Comparison of ENCODE assay signal across 13 cellular contexts in the genomic region with DNA sequence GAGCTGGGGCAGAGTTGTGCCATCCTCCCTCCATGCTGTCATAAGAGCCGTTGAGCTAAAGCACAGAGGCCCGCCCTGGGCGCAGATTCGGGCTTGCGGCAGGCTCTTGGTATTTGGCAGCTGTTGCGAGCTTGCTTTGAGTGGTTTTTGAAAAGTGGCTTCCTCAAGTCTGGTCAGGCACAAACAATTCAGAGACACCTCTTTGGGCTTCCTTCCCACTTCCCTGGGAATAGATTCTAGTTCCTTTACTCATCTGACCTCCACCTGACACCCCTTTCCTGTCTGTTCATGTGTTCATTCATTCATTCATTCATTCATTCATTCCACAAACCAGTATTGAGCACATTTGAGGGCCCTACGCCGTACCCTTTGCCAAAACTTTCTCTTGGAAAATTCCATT. TPM values are rescaled to one million over a fixed set of nuclear protein-coding genes. Genes with fewer than 3 reads are reported as not detected.
DNase-seq lines count a peak whose midpoint lies in the region; ATAC-seq, FAIRE-seq and TF ChIP-seq lines count a peak whose summit lies in the region.
"Had no signal": no experiment of that assay in that cellular context is flagged by ENCODE, and none has a peak within 500 bp of the region (broad histone marks: within the 10 kb centered on the region; RNA-seq: fewer than 3 reads in every experiment).

No MANE protein-coding gene starts in this region.

- H3K36me3 ChIP-seq in BJ (ENCODE audit: control insufficient read depth, insufficient read depth, low read length) (peaks cover 4% of the 10 kb centered on the region), H1 (ENCODE audit: control insufficient read depth in 2 of 4, insufficient read depth in 4 of 4, low read length in 3 of 4) (no peaks in the 10 kb centered on the region), neural progenitor cell (no peaks in the 10 kb centered on the region)
- H3K36me3 ChIP-seq: pancreas had no signal

- no peaks in the 10 kb centered on the region for H3K36me3 Mint-ChIP-seq in neural progenitor cell
- H3K36me3 Mint-ChIP-seq: activated naive CD4-positive, alpha-beta T cell treated with anti-CD3 and anti-CD28 coated beads, Interleukin-2, amount 50 U/mL, for 24 hours; CD14-positive monocyte had no signal

- CTCF ChIA-PET in BJ (lab: Yijun Ruan, JAX): interaction anchor here (1.1 kb wide), 1 partner anchor 92 kb away, joined by 3 read pairs; no protein-coding TSS in a partner anchor
- CTCF ChIA-PET in H1 (lab: Charles Lee; ENCODE audit: partially characterized antibody): interaction anchor here (1.2 to 2.1 kb wide), 4 partner anchors 10 to 120 kb away, joined by 4 to 7 read pairs (median 6); no protein-coding TSS in a partner anchor

- H3F3A ChIP-seq in neural progenitor cell (ENCODE audit: low read depth): peaks cover 5% of the 10 kb centered on the region

- H2AFZ ChIP-seq in H1 (ENCODE audit: low read length) (no peak overlapping the region), neural progenitor cell (replicated peaks) (no peak overlapping the region)

- H3K4me3 ChIP-seq in BJ (ENCODE audit: low read depth, low read length) (no peak overlapping the region), H1 (ENCODE audit: extremely low read depth in 1 of 4, insufficient read depth in 2 of 4, low read depth in 3 of 4, low read length in 4 of 4) (no peak overlapping the region), neural progenitor cell (no peak overlapping the region)
- H3K4me3 ChIP-seq: pancreas, SJSA1 had no signal

- no peak overlapping the region for H3K56ac ChIP-seq in H1 (replicated peaks; ENCODE audit: insufficient read length, low read depth, low read length)

- 95% methylated on average over 8 of the region's 8 CpGs; no CpG with 5 or more reads in 1 of the 2 experiments for WGBS in H1 (ENCODE audit: extremely low coverage in 1 of 2, insufficient coverage in 1 of 2, insufficient read length in 1 of 2, insufficient replicate concordance in 2 of 2, low coverage in 1 of 2, low lambda C conversion rate in 2 of 2, missing lambda C conversion rate in 1 of 2), 2 experiments

- no peak for TF ChIP-seq EP300 in H1 (IDR thresholded peaks at IDR 0.05; ENCODE audit: borderline replicate concordance in 1 of 2, low read depth in 2 of 2, low read length in 2 of 2)

- H3K9me3 ChIP-seq in H1 (ENCODE audit: insufficient read depth in 2 of 2, low read depth in 1 of 2, low read length in 1 of 2) (no peaks in the 10 kb centered on the region), neural progenitor cell (ENCODE audit: low read depth) (no peaks in the 10 kb centered on the region)
- H3K9me3 ChIP-seq: pancreas, SJSA1 had no signal

- H3K27ac Mint-ChIP-seq in neural progenitor cell: peak overlapping the region; percentile 74
- H3K27ac Mint-ChIP-seq: activated naive CD4-positive, alpha-beta T cell treated with anti-CD3 and anti-CD28 coated beads, Interleukin-2, amount 50 U/mL, for 24 hours had no signal

- no peak for TF ChIP-seq RAD21 in H1 (IDR thresholded peaks at IDR 0.05 in 1 of 2, conservative IDR thresholded peaks at IDR 0.05 in 1 of 2; ENCODE audit: low read depth in 2 of 2, low read length in 2 of 2)

- no peak overlapping the region for H2BK20ac ChIP-seq in H1 (ENCODE audit: low read length)

- no peaks in the 10 kb centered on the region for H3K23me2 ChIP-seq in H1 (ENCODE audit: low read depth, low read length)

- H2BK5ac ChIP-seq in H1 (ENCODE audit: low read depth, low read length): no peak overlapping the region

- H2BK120ac ChIP-seq in H1 (replicated peaks; ENCODE audit: low read depth, low read length): no peak overlapping the region

- no peak overlapping the region for H2BK15ac ChIP-seq in H1 (ENCODE audit: low read length)

- H4K5ac ChIP-seq in H1 (ENCODE audit: insufficient read length, low read depth, low read length): no peak overlapping the region

- no peak overlapping the region for H3K4ac ChIP-seq in H1 (replicated peaks; ENCODE audit: insufficient read length, low read depth, low read length)

- H3K79me1 ChIP-seq in H1 (ENCODE audit: low read depth, low read length): peaks cover 11% of the 10 kb centered on the region

- no peaks in the 10 kb centered on the region for H4K20me1 ChIP-seq in H1 (replicated peaks in 1 of 2; ENCODE audit: control insufficient read depth in 1 of 2, insufficient read depth in 2 of 2, low read length in 2 of 2)
- peaks cover 7% of the 10 kb centered on the region for H4K20me1 ChIP-seq in neural progenitor cell (ENCODE audit: low read depth)

- POLR2A ChIA-PET in BJ (lab: Charles Lee): no interaction called here
- POLR2A ChIA-PET in H1 (lab: Charles Lee; ENCODE audit: partially characterized antibody): no interaction called here

- ATAC-seq in HG02571 (IDR thresholded peaks at IDR 0.05; ENCODE audit: unreplicated experiment) (no peak), HG03342 (IDR thresholded peaks at IDR 0.05; ENCODE audit: unreplicated experiment) (no peak), sciatic nerve (no peak)

- no peak for TF ChIP-seq POLR2A in H1 (IDR thresholded peaks at IDR 0.05; ENCODE audit: control extremely low read depth in 1 of 2, low read depth in 2 of 2, low read length in 2 of 2)

- DNase-seq in BJ (ENCODE audit: low read depth) (peak; percentile 25), M059J (ENCODE audit: low read depth) (peak; percentile 74), H1 (ENCODE audit: low read depth in 1 of 2, low spot score in 2 of 2) (no peak), neural progenitor cell (ENCODE audit: low spot score) (no peak), NCI-H524 treated with DMSO at 0.1 percent for 48 hours (lab: John Stamatoyannopoulos, UW) (no peak), sciatic nerve (ENCODE audit: low spot score) (no peak)
- DNase-seq: activated CD4-positive, alpha-beta T cell treated with anti-CD3 and anti-CD28 coated beads, Interleukin-2, amount 10 ng/mL, durations not matched to agents 7 days and 5 days had no signal

- H3K27me3 ChIP-seq in BJ (ENCODE audit: control insufficient read depth, insufficient read depth, low read length): no peaks in the 10 kb centered on the region
- H3K27me3 ChIP-seq in H1 (replicated peaks in 1 of 4; ENCODE audit: control insufficient read depth in 3 of 4, extremely low read depth in 1 of 4, insufficient read depth in 3 of 4, low read length in 3 of 4): no peaks in the 10 kb centered on the region; a peak in 1 of 7 replicates
- no peaks in the 10 kb centered on the region for H3K27me3 ChIP-seq in neural progenitor cell
- H3K27me3 ChIP-seq: pancreas, SJSA1 had no signal

- H3K23ac ChIP-seq in H1 (ENCODE audit: insufficient read length): no peak overlapping the region

- intact Hi-C loops in sciatic nerve (cut with DNase I): no loop called here

- H3K79me2 ChIP-seq in H1 (ENCODE audit: control insufficient read depth in 1 of 2, insufficient read depth in 2 of 2, low read length in 2 of 2): peaks cover 4 to 8% of the 10 kb centered on the region in 2 experiments; a peak in 3 of 4 replicates
- peaks cover 27% of the 10 kb centered on the region for H3K79me2 ChIP-seq in neural progenitor cell (ENCODE audit: low read depth)

- no peaks in the 10 kb centered on the region for H3K9me3 Mint-ChIP-seq in neural progenitor cell
- H3K9me3 Mint-ChIP-seq: activated CD4-positive, alpha-beta T cell treated with anti-CD3 and anti-CD28 coated beads, Interleukin-2, amount 10 ng/mL, durations not matched to agents 7 days and 5 days; activated naive CD4-positive, alpha-beta T cell treated with anti-CD3 and anti-CD28 coated beads, Interleukin-2, amount 50 U/mL, for 24 hours; CD14-positive monocyte had no signal

- H2BK12ac ChIP-seq in H1 (ENCODE audit: low read depth, low read length): no peak overlapping the region

- H3K18ac ChIP-seq in H1 (ENCODE audit: extremely low read depth, low read length): no peak overlapping the region

- H2AK5ac ChIP-seq in H1 (ENCODE audit: low read depth, low read length): no peak overlapping the region

- H3K27me3 Mint-ChIP-seq in neural progenitor cell (ENCODE audit: insufficient read depth, low read depth): no peaks in the 10 kb centered on the region
- H3K27me3 Mint-ChIP-seq: activated CD4-positive, alpha-beta T cell treated with anti-CD3 and anti-CD28 coated beads, Interleukin-2, amount 10 ng/mL, durations not matched to agents 7 days and 5 days; activated naive CD4-positive, alpha-beta T cell treated with anti-CD3 and anti-CD28 coated beads, Interleukin-2, amount 50 U/mL, for 24 hours had no signal

- H3K4me1 Mint-ChIP-seq in neural progenitor cell: peaks cover 38% of the 10 kb centered on the region
- H3K4me1 Mint-ChIP-seq: activated CD4-positive, alpha-beta T cell treated with anti-CD3 and anti-CD28 coated beads, Interleukin-2, amount 10 ng/mL, durations not matched to agents 7 days and 5 days; activated naive CD4-positive, alpha-beta T cell treated with anti-CD3 and anti-CD28 coated beads, Interleukin-2, amount 50 U/mL, for 24 hours; CD14-positive monocyte had no signal

- no peak overlapping the region for H3K4me3 Mint-ChIP-seq in neural progenitor cell
- H3K4me3 Mint-ChIP-seq: activated CD4-positive, alpha-beta T cell treated with anti-CD3 and anti-CD28 coated beads, Interleukin-2, amount 10 ng/mL, durations not matched to agents 7 days and 5 days; activated naive CD4-positive, alpha-beta T cell treated with anti-CD3 and anti-CD28 coated beads, Interleukin-2, amount 50 U/mL, for 24 hours; CD14-positive monocyte had no signal

- TF ChIP-seq CTCF in BJ (IDR thresholded peaks at IDR 0.05; ENCODE audit: insufficient read depth, low read depth, low read length) (no peak), H1 (IDR thresholded peaks at IDR 0.05; ENCODE audit: control extremely low read depth in 1 of 3, insufficient read depth in 1 of 3, low read depth in 1 of 3, low read length in 3 of 3) (no peak), neural progenitor cell (IDR thresholded peaks at IDR 0.05) (no peak)

- H3K9ac ChIP-seq in H1 (replicated peaks in 1 of 4; ENCODE audit: extremely low read depth in 1 of 4, low read depth in 3 of 4, low read length in 3 of 4) (no peak overlapping the region; a peak in 1 of 7 replicates), neural progenitor cell (no peak overlapping the region)

- H3K4me2 ChIP-seq in H1 (ENCODE audit: insufficient read depth in 1 of 2, low read depth in 2 of 2, low read length in 2 of 2) (no peak overlapping the region), neural progenitor cell (no peak overlapping the region)

- no peak overlapping the region for H4K8ac ChIP-seq in H1 (ENCODE audit: extremely low read depth, insufficient read depth, low read length)

- H3K4me1 ChIP-seq in H1 (replicated peaks in 1 of 4; ENCODE audit: control insufficient read depth in 3 of 4, insufficient read depth in 4 of 4, low read length in 3 of 4) (peaks cover 0 to 5% (median 0%) of the 10 kb centered on the region in 4 experiments; a peak in 1 of 7 replicates), neural progenitor cell (peaks cover 18% of the 10 kb centered on the region)
- H3K4me1 ChIP-seq: SJSA1 had no signal

- H3K14ac ChIP-seq in H1 (ENCODE audit: insufficient read length): no peak overlapping the region

- peak; percentile 50 for FAIRE-seq in H1 (lab: Jason Lieb, UNC)
- FAIRE-seq: pancreas had no signal

- H4K91ac ChIP-seq in H1 (replicated peaks; ENCODE audit: insufficient read length, low read length): no peak overlapping the region

- no peak overlapping the region for H3K27ac ChIP-seq in H1 (ENCODE audit: low read depth, low read length)
- H3K27ac ChIP-seq in neural progenitor cell: no peak overlapping the region
- H3K27ac ChIP-seq: pancreas, SJSA1 had no signal

RNA-seq across cellular contexts. Expression of a gene that starts 27.4 kb away (rescaled TPM):
- polyA plus RNA-seq in BJ (2011; rRNA removed) (54.4 and 67.7 TPM in 2 replicates), H1 (2011; rRNA removed) (32.1 and 34.7 TPM in 2 replicates)
- 37.3 and 62.4 TPM in 2 replicates for polyA minus RNA-seq in BJ (2011; rRNA and poly(A)+ RNA removed)
- 30.0 and 49.5 TPM in 2 replicates for total RNA-seq in M059J (2014; rRNA removed; shearing (Covaris generic))
- total RNA-seq in H1 (2021; fragmentation: NEBNext Ultra II Directional; extraction: Animal tissue kit (Norgen Biotek cat#: 25700)): 42.4 and 47.6 TPM in 2 replicates
- polyA plus RNA-seq in H1 (2011; cell fraction: cytosol; rRNA removed): 26.7 TPM
- 26.4 TPM for polyA plus RNA-seq in H1 (2011; cell fraction: nucleus; rRNA removed)
- polyA plus RNA-seq in H1 (2012, experiment 1 of 2): 18.9 to 22.5 TPM (median 21.6 TPM) in 4 replicates
- 23.1 TPM for polyA plus RNA-seq in H1 (2012, experiment 2 of 2)
- 20.3 TPM for polyA plus RNA-seq in H1 (2013, experiment 1 of 2)
- polyA plus RNA-seq in H1 (2013, experiment 2 of 2): 20.5 TPM
- 22.8 and 24.3 TPM in 2 replicates for polyA minus RNA-seq in H1 (2011; rRNA and poly(A)+ RNA removed)
- polyA minus RNA-seq in H1 (2011; cell fraction: cytosol; rRNA and poly(A)+ RNA removed): 20.1 TPM
- 9.9 TPM for polyA minus RNA-seq in H1 (2011; cell fraction: nucleus; rRNA and poly(A)+ RNA removed)
- total RNA-seq in neural progenitor cell (ENCODE audit: low replicate concordance) (16.0 and 28.5 TPM in 2 replicates), sciatic nerve (11.7 TPM)
- polyA plus RNA-seq: CD14-positive monocyte had no signal

Comparison
In these comparisons a context has a peak if more than half of its experiments do, and no peak if none do; other contexts are left out.
1. DNase-seq: peak in BJ (single experiment) and M059J (single experiment); none in H1 (0 of 2), neural progenitor cell (single experiment), NCI-H524 treated with DMSO at 0.1 percent for 48 hours (single experiment) and sciatic nerve (single experiment).